In genomic region chr2:218307415-218308090, GRCh38 we compare ENCODE assay signal across 2 cellular contexts.
TF ChIP-seq lines count a peak whose summit lies in the region.

No MANE protein-coding gene starts in this region.

TF ChIP-seq in HEK293, 187 proteins besides CTCF, POLR2A, EP300 and RAD21:
- TF ChIP-seq ZNF280C (tag by site-specific recombination; IDR thresholded peaks at IDR 0.05) (no peak), ZNF610 (tag by site-specific recombination; IDR thresholded peaks at IDR 0.05; ENCODE audit: borderline replicate concordance) (peak; percentile 98)
TF ChIP-seq in HEK293: peak in this region for 1.

TF ChIP-seq in GM12878, 131 proteins besides CTCF, POLR2A, EP300 and RAD21:
- TF ChIP-seq IRF5 (IDR thresholded peaks at IDR 0.05; ENCODE audit: borderline replicate concordance) = no peak
TF ChIP-seq in GM12878: peak in this region for 0.
